ENCODE assay signal across 1 cellular context in genomic region chr6:43739642-43740091, GRCh38.
TF ChIP-seq lines count a peak whose summit lies in the region.

No MANE protein-coding gene starts in this region.

TF ChIP-seq in K562, 482 proteins besides CTCF, POLR2A, EP300 and RAD21 (continued from another document and continues in another):
- TF ChIP-seq CTCFL (IDR thresholded peaks at IDR 0.05; ENCODE audit: borderline replicate concordance, insufficient read depth, low read depth, low read length, poor library complexity, severe bottlenecking) (no peak), TRIM24 (IDR thresholded peaks at IDR 0.05) (peak in 1 of 2 experiments; percentile 59; a peak in 2 of 4 replicates), KDM2B (CRISPR knock-in tag; IDR thresholded peaks at IDR 0.05) (no peak), CREB5 (CRISPR knock-in tag; IDR thresholded peaks at IDR 0.05) (no peak), NFIC (IDR thresholded peaks at IDR 0.05) (peak; percentile 91), ZNF184 (CRISPR knock-in tag; IDR thresholded peaks at IDR 0.05) (no peak), NCOA2 (IDR thresholded peaks at IDR 0.05; ENCODE audit: partially characterized antibody in 2 of 2) (no peak), HNRNPUL1 (IDR thresholded peaks at IDR 0.05; ENCODE audit: low read length) (no peak), SMARCA4 (IDR thresholded peaks at IDR 0.05) (0 out of 2 replicates have a peak, but pooled peaks have one; percentile 42), HMG20B (CRISPR knock-in tag; IDR thresholded peaks at IDR 0.05) (no peak), RAD51 (IDR thresholded peaks at IDR 0.05; ENCODE audit: borderline replicate concordance, low read depth) (no peak), CXXC5 (CRISPR knock-in tag; IDR thresholded peaks at IDR 0.05) (0 out of 2 replicates have a peak, but pooled peaks have one; percentile 0), HMGN3 (IDR thresholded peaks at IDR 0.05; ENCODE audit: borderline replicate concordance, extremely low read depth, insufficient read length, low read depth, low read length) (no peak), USF2 (CRISPR knock-in tag; IDR thresholded peaks at IDR 0.05) (no peak), SOX6 (IDR thresholded peaks at IDR 0.05) (peak; percentile 57), POLR2AphosphoS5 (IDR thresholded peaks at IDR 0.05; ENCODE audit: control insufficient read depth, insufficient read depth, low read depth, low read length) (no peak), ZNF239 (CRISPR knock-in tag; IDR thresholded peaks at IDR 0.05) (no peak), SAFB2 (IDR thresholded peaks at IDR 0.05; ENCODE audit: borderline replicate concordance, low read depth, low read length, severe bottlenecking) (no peak), ZNF407 (IDR thresholded peaks at IDR 0.05; ENCODE audit: low read depth) (no peak), MYC (IDR thresholded peaks at IDR 0.05; ENCODE audit: low read depth, low read length) (no peak), MYC (CRISPR knock-in tag; IDR thresholded peaks at IDR 0.05; ENCODE audit: borderline replicate concordance, low read depth) (no peak), CBFA2T3 (IDR thresholded peaks at IDR 0.05) (peak; percentile 86), ZNF395 (CRISPR knock-in tag; IDR thresholded peaks at IDR 0.05) (no peak), C11orf30 (IDR thresholded peaks at IDR 0.05; ENCODE audit: low read depth) (no peak), CTBP1 (IDR thresholded peaks at IDR 0.05; ENCODE audit: borderline replicate concordance) (0 out of 2 replicates have a peak, but pooled peaks have one; percentile 24), TAL1 (IDR thresholded peaks at IDR 0.05) (peak; percentile 53; the same call in 1 of the 2 replicates), NCOR1 (IDR thresholded peaks at IDR 0.05) (peak; percentile 62), SLC30A9 (CRISPR knock-in tag; IDR thresholded peaks at IDR 0.05) (no peak), JUNB (CRISPR knock-in tag; conservative IDR thresholded peaks at IDR 0.05) (no peak), ZNF79 (CRISPR knock-in tag; IDR thresholded peaks at IDR 0.05; ENCODE audit: low read depth) (no peak), ILF3 (IDR thresholded peaks at IDR 0.05; ENCODE audit: borderline replicate concordance) (no peak), SIRT6 (IDR thresholded peaks at IDR 0.05; ENCODE audit: low read depth, low read length) (no peak), SNAPC5 (CRISPR knock-in tag; IDR thresholded peaks at IDR 0.05) (no peak), MED1 (CRISPR knock-in tag; IDR thresholded peaks at IDR 0.05; ENCODE audit: borderline replicate concordance) (no peak), SNIP1 (IDR thresholded peaks at IDR 0.05; ENCODE audit: low read depth) (no peak), CCNT2 (IDR thresholded peaks at IDR 0.05; ENCODE audit: borderline replicate concordance, extremely low read depth, insufficient read length, low read depth, low read length) (peak; percentile 51), MXD1 (CRISPR knock-in tag; IDR thresholded peaks at IDR 0.05; ENCODE audit: borderline replicate concordance, poor library complexity, severe bottlenecking) (no peak), RNF2 (IDR thresholded peaks at IDR 0.05) (0 out of 2 replicates have a peak, but pooled peaks have one; percentile 6), PBX2 (CRISPR knock-in tag; IDR thresholded peaks at IDR 0.05; ENCODE audit: low read depth) (no peak), PBX2 (tag; conservative IDR thresholded peaks at IDR 0.05; ENCODE audit: low read depth) (no peak), ZNF316 (IDR thresholded peaks at IDR 0.05) (no peak), PHF8 (IDR thresholded peaks at IDR 0.05; ENCODE audit: borderline replicate concordance, low read length) (no peak), TARDBP (IDR thresholded peaks at IDR 0.05) (no peak), TFAP4 (CRISPR knock-in tag; IDR thresholded peaks at IDR 0.05; ENCODE audit: borderline replicate concordance) (peak; percentile 66; the same call in 1 of the 2 replicates), KLF16 (IDR thresholded peaks at IDR 0.05) (peak; percentile 52; the same call in 1 of the 2 replicates), CEBPG (CRISPR knock-in tag; IDR thresholded peaks at IDR 0.05) (no peak), CEBPG (tag; conservative IDR thresholded peaks at IDR 0.05 in 1 of 2, IDR thresholded peaks at IDR 0.05 in 1 of 2) (no peak), PRMT5 (CRISPR knock-in tag; IDR thresholded peaks at IDR 0.05) (no peak), KAT8 (IDR thresholded peaks at IDR 0.05; ENCODE audit: low read depth) (no peak), ZNF224 (CRISPR knock-in tag; IDR thresholded peaks at IDR 0.05) (no peak), TCF7 (IDR thresholded peaks at IDR 0.05; ENCODE audit: borderline replicate concordance) (no peak), DPF2 (IDR thresholded peaks at IDR 0.05) (peak; percentile 71), FOSL1 (tag; conservative IDR thresholded peaks at IDR 0.05) (no peak), ZSCAN32 (CRISPR knock-in tag; IDR thresholded peaks at IDR 0.05) (no peak)
